31 cellular contexts compared by ENCODE assay signal in genomic region chr13:72586519-72586918, GRCh38.
"Had no signal": no experiment of that assay in that cellular context is flagged by ENCODE, and none has a peak within 500 bp of the region (broad histone marks: within the 10 kb centered on the region; RNA-seq: fewer than 3 reads in every experiment).

No MANE protein-coding gene starts in this region.

- H3K9me3 Mint-ChIP-seq: activated CD4-positive, alpha-beta memory T cell treated with anti-CD3 and anti-CD28 coated beads for 36 hours; activated CD4-positive, alpha-beta T cell treated with anti-CD3 and anti-CD28 coated beads, Interleukin-2, amount 10 ng/mL, durations not matched to agents 24 days and 14 days; activated naive CD8-positive, alpha-beta T cell treated with anti-CD3 and anti-CD28 coated beads for 36 hours; activated T-helper 1 cell treated with anti-CD3 and anti-CD28 coated beads, Interleukin-12 subunit alpha, Interleukin-12 subunit beta, Interleukin-2, Interleukin-4 antibody, amounts not matched to agents 30 ng/mL and 10 ng/mL and 1 ng/mL, durations not matched to agents 14 hours and 24 hours and 36 hours; endodermal cell; type B pancreatic cell had no signal

- H3K4me1 Mint-ChIP-seq: activated CD4-positive, alpha-beta T cell treated with anti-CD3 and anti-CD28 coated beads, Interleukin-2, amount 10 ng/mL, durations not matched to agents 24 days and 14 days; activated naive CD8-positive, alpha-beta T cell treated with anti-CD3 and anti-CD28 coated beads for 36 hours; brain; endodermal cell; immature natural killer cell; naive thymus-derived CD4-positive, alpha-beta T cell had no signal

- H3K9me3 ChIP-seq: esophagus muscularis mucosa, gastroesophageal sphincter, pancreas, prostate gland, uterus had no signal

- DNase-seq: activated CD4-positive, alpha-beta memory T cell treated with anti-CD3 and anti-CD28 coated beads for 36 hours; activated CD4-positive, alpha-beta T cell treated with anti-CD3 and anti-CD28 coated beads, Interleukin-2, amount 10 ng/mL, durations not matched to agents 24 days and 14 days; activated CD4-positive, CD25-positive, alpha-beta regulatory T cell treated with anti-CD3 and anti-CD28 coated beads, Interleukin-2, amount 50 U/mL, for 72 hours; activated CD8-positive, alpha-beta memory T cell treated with anti-CD3 and anti-CD28 coated beads, Interleukin-2, amount 50 U/mL, for 4 hours; activated effector memory CD4-positive, alpha-beta T cell treated with anti-CD3 and anti-CD28 coated beads, Interleukin-2, amount 50 U/mL, for 16 hours; activated naive CD4-positive, alpha-beta T cell treated with anti-CD3 and anti-CD28 coated beads for 36 hours; activated naive CD8-positive, alpha-beta T cell treated with anti-CD3 and anti-CD28 coated beads for 36 hours; activated T-cell treated with anti-CD3 and anti-CD28 coated beads, Interleukin-2, amount 50 U/mL, for 1 hour; amniotic stem cell; caudate nucleus; endodermal cell; hypothalamus; immature natural killer cell; midbrain; naive thymus-derived CD4-positive, alpha-beta T cell; nucleus accumbens; pancreas; retina; stimulated activated CD4-positive, alpha-beta T cell treated with anti-CD3 and anti-CD28 coated beads, Interleukin-12 subunit alpha, Interleukin-12 subunit beta, amount 100 ng/mL, for 4 hours; stimulated activated CD4-positive, alpha-beta T cell treated with anti-CD3 and anti-CD28 coated beads, Interleukin-4, amount 100 ng/mL, for 1 hour; stimulated activated naive CD8-positive, alpha-beta T cell treated with anti-CD3 and anti-CD28 coated beads, Interleukin-15, Interleukin-2, amounts not matched to agents 100 U/mL and 50 U/mL, for 24 hours; T-helper 2 cell; uterus had no signal

- H3K4me1 ChIP-seq: esophagus muscularis mucosa, gastroesophageal sphincter, pancreas, prostate gland, uterus had no signal

- H3K27me3 Mint-ChIP-seq: activated CD4-positive, alpha-beta T cell treated with anti-CD3 and anti-CD28 coated beads, Interleukin-2, amount 10 ng/mL, durations not matched to agents 24 days and 14 days; activated naive CD8-positive, alpha-beta T cell treated with anti-CD3 and anti-CD28 coated beads for 36 hours; dendritic cell treated with granulocyte-macrophage colony-stimulating factor and Interleukin-4, amounts not matched to agents 40 ng/mL and 50 ng/mL, for 4 days; type B pancreatic cell had no signal

- H3K27me3 ChIP-seq: esophagus muscularis mucosa, gastroesophageal sphincter, uterus had no signal

- H3K27ac Mint-ChIP-seq: activated CD4-positive, alpha-beta memory T cell treated with anti-CD3 and anti-CD28 coated beads for 36 hours; activated CD4-positive, alpha-beta T cell treated with anti-CD3 and anti-CD28 coated beads, Interleukin-2, amount 10 ng/mL, durations not matched to agents 24 days and 14 days; activated naive CD4-positive, alpha-beta T cell treated with anti-CD3 and anti-CD28 coated beads for 36 hours; activated naive CD8-positive, alpha-beta T cell treated with anti-CD3 and anti-CD28 coated beads for 36 hours; activated T-helper 1 cell treated with anti-CD3 and anti-CD28 coated beads, Interleukin-12 subunit alpha, Interleukin-12 subunit beta, Interleukin-2, Interleukin-4 antibody, amounts not matched to agents 30 ng/mL and 10 ng/mL and 1 ng/mL, durations not matched to agents 14 hours and 24 hours and 36 hours; brain; dendritic cell treated with granulocyte-macrophage colony-stimulating factor and Interleukin-4, amounts not matched to agents 40 ng/mL and 50 ng/mL, for 4 days; endodermal cell; immature natural killer cell; naive thymus-derived CD4-positive, alpha-beta T cell; type B pancreatic cell had no signal

- H3K4me3 ChIP-seq: esophagus muscularis mucosa, gastroesophageal sphincter, pancreas, prostate gland, skin epidermis, uterus had no signal

- H3K27ac ChIP-seq: esophagus muscularis mucosa, gastroesophageal sphincter, pancreas, prostate gland, skin epidermis, uterus had no signal

- H3K36me3 ChIP-seq: esophagus muscularis mucosa, gastroesophageal sphincter, pancreas, prostate gland, uterus had no signal

- H3K36me3 Mint-ChIP-seq: activated CD4-positive, alpha-beta memory T cell treated with anti-CD3 and anti-CD28 coated beads for 36 hours; activated naive CD8-positive, alpha-beta T cell treated with anti-CD3 and anti-CD28 coated beads for 36 hours; brain; immature natural killer cell; naive thymus-derived CD4-positive, alpha-beta T cell; type B pancreatic cell had no signal

- H3K4me3 Mint-ChIP-seq: activated CD4-positive, alpha-beta memory T cell treated with anti-CD3 and anti-CD28 coated beads for 36 hours; activated CD4-positive, alpha-beta T cell treated with anti-CD3 and anti-CD28 coated beads, Interleukin-2, amount 10 ng/mL, durations not matched to agents 24 days and 14 days; activated naive CD4-positive, alpha-beta T cell treated with anti-CD3 and anti-CD28 coated beads for 36 hours; activated naive CD8-positive, alpha-beta T cell treated with anti-CD3 and anti-CD28 coated beads for 36 hours; activated T-helper 1 cell treated with anti-CD3 and anti-CD28 coated beads, Interleukin-12 subunit alpha, Interleukin-12 subunit beta, Interleukin-2, Interleukin-4 antibody, amounts not matched to agents 30 ng/mL and 10 ng/mL and 1 ng/mL, durations not matched to agents 14 hours and 24 hours and 36 hours; brain; dendritic cell treated with granulocyte-macrophage colony-stimulating factor and Interleukin-4, amounts not matched to agents 40 ng/mL and 50 ng/mL, for 4 days; endodermal cell; immature natural killer cell; naive thymus-derived CD4-positive, alpha-beta T cell; type B pancreatic cell had no signal
